Comparison of ENCODE assay signal across 1 cellular context in the genomic region with DNA sequence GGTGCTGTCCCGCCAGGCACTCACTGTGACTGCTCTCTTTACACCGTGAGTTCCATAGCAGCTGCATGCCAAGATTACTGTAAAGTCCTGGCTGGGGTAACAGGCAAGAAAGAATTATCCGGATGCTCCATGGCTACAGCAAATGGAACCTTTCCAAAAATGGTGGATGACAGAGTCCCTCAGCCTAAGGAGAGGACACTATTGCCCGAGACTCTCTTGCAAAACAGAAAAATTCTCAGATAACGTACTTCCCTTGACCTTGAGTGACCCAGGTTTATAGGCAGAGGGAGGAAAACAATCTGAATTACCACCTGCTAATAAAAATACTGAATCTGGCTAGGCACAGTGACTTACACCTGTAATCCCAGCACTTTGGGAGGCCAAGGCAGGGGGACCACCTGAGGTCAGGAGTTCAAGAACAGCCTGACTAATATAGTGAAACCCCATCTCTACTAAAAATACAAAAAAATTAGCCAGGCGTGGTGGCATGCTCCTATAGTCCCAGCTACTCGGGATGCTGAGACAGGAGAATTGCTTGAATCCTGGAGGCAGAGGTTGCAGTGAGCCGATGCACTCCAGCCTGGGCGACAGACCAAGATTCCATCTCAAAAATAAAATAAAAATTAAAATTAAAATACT.
TF ChIP-seq lines count a peak whose summit lies in the region.

No MANE protein-coding gene starts in this region.

TF ChIP-seq in GM12878, 131 proteins besides CTCF, POLR2A, EP300 and RAD21:
- no peak for TF ChIP-seq YBX1 (IDR thresholded peaks at IDR 0.05)
- no peak for TF ChIP-seq ZNF24 (IDR thresholded peaks at IDR 0.05)
- TF ChIP-seq, protein P1, sequence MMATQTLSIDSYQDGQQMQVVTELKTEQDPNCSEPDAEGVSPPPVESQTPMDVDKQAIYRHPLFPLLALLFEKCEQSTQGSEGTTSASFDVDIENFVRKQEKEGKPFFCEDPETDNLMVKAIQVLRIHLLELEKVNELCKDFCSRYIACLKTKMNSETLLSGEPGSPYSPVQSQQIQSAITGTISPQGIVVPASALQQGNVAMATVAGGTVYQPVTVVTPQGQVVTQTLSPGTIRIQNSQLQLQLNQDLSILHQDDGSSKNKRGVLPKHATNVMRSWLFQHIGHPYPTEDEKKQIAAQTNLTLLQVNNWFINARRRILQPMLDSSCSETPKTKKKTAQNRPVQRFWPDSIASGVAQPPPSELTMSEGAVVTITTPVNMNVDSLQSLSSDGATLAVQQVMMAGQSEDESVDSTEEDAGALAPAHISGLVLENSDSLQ (IDR thresholded peaks at IDR 0.05), result no peak
- TF ChIP-seq RUNX3 (IDR thresholded peaks at IDR 0.05; ENCODE audit: low read length), result peak; percentile 32; the same call in 1 of the 2 replicates
- peak; percentile 51; the same call in 1 of the 2 replicates for TF ChIP-seq NFIC (IDR thresholded peaks at IDR 0.05; ENCODE audit: low read depth, low read length)
- 0 out of 2 replicates have a peak, but pooled peaks have one; percentile 52 for TF ChIP-seq MEF2A (IDR thresholded peaks at IDR 0.05; ENCODE audit: insufficient read depth, low read depth, low read length)
- TF ChIP-seq NR2F1 (conservative IDR thresholded peaks at IDR 0.05), result peak; percentile 84
- TF ChIP-seq POLR2AphosphoS2 (IDR thresholded peaks at IDR 0.05; ENCODE audit: low read depth, low read length), result no peak
- peak; percentile 78 for TF ChIP-seq JUNB (IDR thresholded peaks at IDR 0.05)
- no peak for TF ChIP-seq ESRRA (IDR thresholded peaks at IDR 0.05; ENCODE audit: low read length)
- no peak for TF ChIP-seq RBBP5 (conservative IDR thresholded peaks at IDR 0.05)
- TF ChIP-seq TAF1 (IDR thresholded peaks at IDR 0.05; ENCODE audit: borderline replicate concordance, low read depth, low read length), result no peak
- TF ChIP-seq IKZF2 (IDR thresholded peaks at IDR 0.05), result peak; percentile 11 to 54; a peak in 2 of 4 replicates
- TF ChIP-seq IKZF1 (conservative IDR thresholded peaks at IDR 0.05), result 0 out of 2 replicates have a peak, but pooled peaks have one; percentile 19
- no peak for TF ChIP-seq MEF2B (IDR thresholded peaks at IDR 0.05; ENCODE audit: partially characterized antibody, poor library complexity, severe bottlenecking)
- TF ChIP-seq DPF2 (IDR thresholded peaks at IDR 0.05), result no peak
- TF ChIP-seq BMI1 (IDR thresholded peaks at IDR 0.05; ENCODE audit: borderline replicate concordance), result no peak
- TF ChIP-seq, protein P2, sequence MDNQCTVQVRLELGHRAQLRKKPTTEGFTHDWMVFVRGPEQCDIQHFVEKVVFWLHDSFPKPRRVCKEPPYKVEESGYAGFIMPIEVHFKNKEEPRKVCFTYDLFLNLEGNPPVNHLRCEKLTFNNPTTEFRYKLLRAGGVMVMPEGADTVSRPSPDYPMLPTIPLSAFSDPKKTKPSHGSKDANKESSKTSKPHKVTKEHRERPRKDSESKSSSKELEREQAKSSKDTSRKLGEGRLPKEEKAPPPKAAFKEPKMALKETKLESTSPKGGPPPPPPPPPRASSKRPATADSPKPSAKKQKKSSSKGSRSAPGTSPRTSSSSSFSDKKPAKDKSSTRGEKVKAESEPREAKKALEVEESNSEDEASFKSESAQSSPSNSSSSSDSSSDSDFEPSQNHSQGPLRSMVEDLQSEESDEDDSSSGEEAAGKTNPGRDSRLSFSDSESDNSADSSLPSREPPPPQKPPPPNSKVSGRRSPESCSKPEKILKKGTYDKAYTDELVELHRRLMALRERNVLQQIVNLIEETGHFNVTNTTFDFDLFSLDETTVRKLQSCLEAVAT (IDR thresholded peaks at IDR 0.05), result no peak
- TF ChIP-seq FOS (IDR thresholded peaks at IDR 0.05; ENCODE audit: borderline replicate concordance, extremely low read depth, insufficient read length), result no peak
- TF ChIP-seq CREM (IDR thresholded peaks at IDR 0.05; ENCODE audit: low read depth), result peak; percentile 28; the same call in 1 of the 2 replicates
- no peak for TF ChIP-seq JUND (IDR thresholded peaks at IDR 0.05; ENCODE audit: low read depth, low read length)
- TF ChIP-seq SUPT20H (IDR thresholded peaks at IDR 0.05; ENCODE audit: borderline replicate concordance, control insufficient read depth, low read depth, low read length), result no peak
- TF ChIP-seq EED (IDR thresholded peaks at IDR 0.05; ENCODE audit: low read depth), result peak; percentile 56; the same call in 1 of the 2 replicates
- 0 out of 2 replicates have a peak, but pooled peaks have one; percentile 16 for TF ChIP-seq TCF12 (IDR thresholded peaks at IDR 0.05; ENCODE audit: low read depth, low read length)
- TF ChIP-seq STAT1 (conservative IDR thresholded peaks at IDR 0.05), result no peak
- no peak for TF ChIP-seq MTA2 (IDR thresholded peaks at IDR 0.05; ENCODE audit: low read depth)
- no peak for TF ChIP-seq HCFC1 (IDR thresholded peaks at IDR 0.05; ENCODE audit: low read length)
- TF ChIP-seq FOXM1 (IDR thresholded peaks at IDR 0.05; ENCODE audit: low read depth, low read length), result no peak
- no peak for TF ChIP-seq RB1 (IDR thresholded peaks at IDR 0.05; ENCODE audit: borderline replicate concordance)
